ENCODE assay signal across 18 cellular contexts in genomic region chr7:47346378-47346914, GRCh38.
"Had no signal": no experiment of that assay in that cellular context is flagged by ENCODE, and none has a peak within 500 bp of the region (broad histone marks: within the 10 kb centered on the region; RNA-seq: fewer than 3 reads in every experiment).

No MANE protein-coding gene starts in this region.

- DNase-seq: effector memory CD4-positive, alpha-beta T cell; glutamatergic neuron; left ventricle myocardium inferior; lower lobe of right lung; naive thymus-derived CD4-positive, alpha-beta T cell; nephron progenitor cell; psoas muscle; retina; small intestine; stimulated activated CD4-positive, alpha-beta T cell treated with anti-CD3 and anti-CD28 coated beads, Interleukin-2, amount 100 ng/mL, for 48 hours; stimulated activated naive CD4-positive, alpha-beta T cell treated with Interleukin-2 at 50 U/mL for 16 hours; tibial artery had no signal

- ATAC-seq: gastroesophageal sphincter; lower lobe of right lung; naive thymus-derived CD4-positive, alpha-beta T cell had no signal

- H3K4me3 ChIP-seq: cardiac muscle cell, esophagus muscularis mucosa, gastroesophageal sphincter, left ventricle myocardium inferior, lower lobe of right lung, psoas muscle, tibial artery had no signal

- FAIRE-seq: keratinocyte, small intestine had no signal

- H3K27ac ChIP-seq: cardiac muscle cell, epithelial cell of prostate, esophagus muscularis mucosa, gastroesophageal sphincter, left ventricle myocardium inferior, lower lobe of right lung, neutrophil, psoas muscle, tibial artery had no signal

- H3K36me3 ChIP-seq: cardiac muscle cell, neutrophil had no signal

- H3K4me1 ChIP-seq: gastroesophageal sphincter, lower lobe of right lung, psoas muscle, tibial artery had no signal

- H3K27me3 ChIP-seq: cardiac muscle cell, esophagus muscularis mucosa, gastroesophageal sphincter, neutrophil, tibial artery had no signal

- H3K9me3 ChIP-seq: esophagus muscularis mucosa, gastroesophageal sphincter, left ventricle myocardium inferior, lower lobe of right lung, neutrophil, psoas muscle, tibial artery had no signal
